In the genomic region with DNA sequence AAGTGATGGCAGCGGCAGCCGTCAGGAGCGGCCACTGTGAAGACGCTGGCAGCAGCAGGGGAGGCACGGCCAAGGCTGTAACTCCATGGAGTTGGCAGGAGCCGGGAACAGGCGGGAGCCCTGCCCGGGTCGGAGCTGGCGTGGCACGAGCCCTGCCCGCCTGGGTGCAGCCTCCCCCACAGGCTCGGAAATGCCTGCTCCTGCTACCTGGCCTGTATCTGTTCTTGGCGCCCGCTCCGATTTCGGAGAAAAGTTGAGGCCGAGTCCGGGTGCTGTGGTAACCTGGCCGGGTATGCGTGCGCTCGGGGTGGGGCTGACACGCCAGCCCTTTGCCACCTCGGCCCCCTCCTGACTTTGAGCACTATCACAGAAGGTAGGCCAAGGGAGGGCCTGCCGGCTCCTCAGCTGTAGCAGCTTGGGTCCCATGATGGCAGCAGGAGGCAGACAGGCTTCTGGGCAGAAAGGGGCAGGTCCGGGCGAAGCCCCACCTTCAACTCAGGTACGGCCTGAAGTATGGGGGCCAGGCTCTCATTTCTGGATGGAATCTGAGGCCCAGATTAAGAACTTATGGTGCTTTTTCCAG, we compare ENCODE assay signal across 16 cellular contexts. TPM values are rescaled to one million over a fixed set of nuclear protein-coding genes. Genes with fewer than 3 reads are reported as not detected.
A peak's percentile ranks its signal among the peaks of the same experiment; 100 is the strongest.
DNase-seq lines count a peak whose midpoint lies in the region; ATAC-seq, FAIRE-seq and TF ChIP-seq lines count a peak whose summit lies in the region.
"Had no signal": no experiment of that assay in that cellular context is flagged by ENCODE, and none has a peak within 500 bp of the region (broad histone marks: within the 10 kb centered on the region; RNA-seq: fewer than 3 reads in every experiment).

No MANE protein-coding gene starts in this region.

- H3K23me2 ChIP-seq in H1 (ENCODE audit: low read depth, low read length) = no peaks in the 10 kb centered on the region

- TF ChIP-seq RAD21 in H1 (IDR thresholded peaks at IDR 0.05 in 1 of 2, conservative IDR thresholded peaks at IDR 0.05 in 1 of 2; ENCODE audit: low read depth in 2 of 2, low read length in 2 of 2) = no peak

- H2BK15ac ChIP-seq in H1 (ENCODE audit: low read length) = no peak overlapping the region

- H3K27me3 ChIP-seq in Karpas-422 (ENCODE audit: low read length) (no peaks in the 10 kb centered on the region), H1 (replicated peaks in 1 of 4; ENCODE audit: control insufficient read depth in 3 of 4, extremely low read depth in 1 of 4, insufficient read depth in 3 of 4, low read length in 3 of 4) (no peaks in the 10 kb centered on the region)
- H3K27me3 ChIP-seq: BE2C had no signal

- H3K27ac ChIP-seq in Karpas-422 (ENCODE audit: low read length) (no peak overlapping the region), H1 (ENCODE audit: low read depth, low read length) (no peak overlapping the region)
- H3K27ac ChIP-seq: C4-2B, HL-60 had no signal

- TF ChIP-seq EP300 in H1 (IDR thresholded peaks at IDR 0.05; ENCODE audit: borderline replicate concordance in 1 of 2, low read depth in 2 of 2, low read length in 2 of 2) = no peak

- H2AFZ ChIP-seq in Karpas-422 (ENCODE audit: low read length) = no peak overlapping the region
- no peak overlapping the region for H2AFZ ChIP-seq in H1 (ENCODE audit: low read length)

- POLR2A ChIA-PET in H1 (lab: Charles Lee; ENCODE audit: partially characterized antibody) = interaction anchor here (0.9 kb wide), 1 partner anchor 9 kb away, joined by 3 read pairs; no protein-coding TSS in a partner anchor

- CTCF ChIA-PET in H1 (lab: Charles Lee; ENCODE audit: partially characterized antibody) = interaction anchor here (1.0 to 1.8 kb wide), 6 partner anchors 10 to 174 kb away, joined by 3 to 7 read pairs (median 4); no protein-coding TSS in a partner anchor

- H3K14ac ChIP-seq in H1 (ENCODE audit: insufficient read length) = no peak overlapping the region

- H3K4me1 Mint-ChIP-seq in nephron = peaks cover 19% of the 10 kb centered on the region
- peaks cover 2% of the 10 kb centered on the region for H3K4me1 Mint-ChIP-seq in T-helper 17 cell
- H3K4me1 Mint-ChIP-seq: CD4-positive, alpha-beta memory T cell had no signal

- TF ChIP-seq CTCF in H1 (IDR thresholded peaks at IDR 0.05; ENCODE audit: control extremely low read depth in 1 of 3, insufficient read depth in 1 of 3, low read depth in 1 of 3, low read length in 3 of 3) (no peak), nephron (IDR thresholded peaks at IDR 0.05; ENCODE audit: unreplicated experiment in 3 of 3) (no peak)

- H2BK120ac ChIP-seq in H1 (replicated peaks; ENCODE audit: low read depth, low read length) = no peak overlapping the region

- H4K91ac ChIP-seq in H1 (replicated peaks; ENCODE audit: insufficient read length, low read length) = peak overlapping the region; percentile 58

- no peaks in the 10 kb centered on the region for H3K9me2 ChIP-seq in Karpas-422 (replicated peaks; ENCODE audit: insufficient read depth, low read length)

- no peaks in the 10 kb centered on the region for H3K36me3 Mint-ChIP-seq in nephron (ENCODE audit: low read depth)
- peaks cover 2% of the 10 kb centered on the region for H3K36me3 Mint-ChIP-seq in T-helper 17 cell (ENCODE audit: low read depth)
- H3K36me3 Mint-ChIP-seq: CD4-positive, alpha-beta memory T cell had no signal

- H3K79me1 ChIP-seq in H1 (ENCODE audit: low read depth, low read length) = no peaks in the 10 kb centered on the region

- ATAC-seq in T-helper 17 cell = no peak
- ATAC-seq: HCT116 had no signal

- H4K5ac ChIP-seq in H1 (ENCODE audit: insufficient read length, low read depth, low read length) = no peak overlapping the region

- no peaks in the 10 kb centered on the region for H3K9me3 ChIP-seq in Karpas-422 (ENCODE audit: low read length)
- H3K9me3 ChIP-seq in H1 (ENCODE audit: insufficient read depth in 2 of 2, low read depth in 1 of 2, low read length in 1 of 2) = no peaks in the 10 kb centered on the region
- H3K9me3 ChIP-seq in T-helper 17 cell (ENCODE audit: control insufficient read depth, low read length, poor library complexity, severe bottlenecking) = no peaks in the 10 kb centered on the region

- 0 out of 2 replicates have a peak overlapping the region, but pooled peaks have one; percentile 12 for H2BK5ac ChIP-seq in H1 (ENCODE audit: low read depth, low read length)

- H3K9ac ChIP-seq in Karpas-422 (ENCODE audit: low read length) (no peak overlapping the region), H1 (replicated peaks in 1 of 4; ENCODE audit: extremely low read depth in 1 of 4, low read depth in 3 of 4, low read length in 3 of 4) (no peak overlapping the region)

- WGBS in H1 (ENCODE audit: extremely low coverage in 1 of 2, insufficient coverage in 1 of 2, insufficient read length in 1 of 2, insufficient replicate concordance in 2 of 2, low coverage in 1 of 2, low lambda C conversion rate in 2 of 2, missing lambda C conversion rate in 1 of 2), 2 experiments = 92% methylated on average over 23 of the region's 29 CpGs; no CpG with 5 or more reads in 1 of the 2 experiments

- H3K27me3 Mint-ChIP-seq in nephron (ENCODE audit: low read depth) (peaks cover 13% of the 10 kb centered on the region), T-helper 17 cell (peaks cover 37% of the 10 kb centered on the region)

- H3K4me3 Mint-ChIP-seq in nephron (no peak overlapping the region), T-helper 17 cell (no peak overlapping the region)
- H3K4me3 Mint-ChIP-seq: CD4-positive, alpha-beta memory T cell had no signal

- FAIRE-seq in H1 (lab: Jason Lieb, UNC) = no peak
- FAIRE-seq: A204.1 had no signal

- no peak overlapping the region for H3K18ac ChIP-seq in H1 (ENCODE audit: extremely low read depth, low read length)

- H3K4ac ChIP-seq in H1 (replicated peaks; ENCODE audit: insufficient read length, low read depth, low read length) = no peak overlapping the region

- H3K9me3 Mint-ChIP-seq in nephron = no peaks in the 10 kb centered on the region
- H3K9me3 Mint-ChIP-seq: CD4-positive, alpha-beta memory T cell had no signal

- H3K4me3 ChIP-seq in Karpas-422 (ENCODE audit: low read length) (no peak overlapping the region), H1 (ENCODE audit: extremely low read depth in 1 of 4, insufficient read depth in 2 of 4, low read depth in 3 of 4, low read length in 4 of 4) (no peak overlapping the region)

- H4K20me1 ChIP-seq in Karpas-422 (ENCODE audit: insufficient read depth, low read depth, low read length) = no peaks in the 10 kb centered on the region
- no peaks in the 10 kb centered on the region for H4K20me1 ChIP-seq in H1 (replicated peaks in 1 of 2; ENCODE audit: control insufficient read depth in 1 of 2, insufficient read depth in 2 of 2, low read length in 2 of 2)

- H3K4me1 ChIP-seq in Karpas-422 (ENCODE audit: low read length) = peaks cover 2% of the 10 kb centered on the region; the same call in 1 of the 2 replicates
- no peaks in the 10 kb centered on the region for H3K4me1 ChIP-seq in H1 (replicated peaks in 1 of 4; ENCODE audit: control insufficient read depth in 3 of 4, insufficient read depth in 4 of 4, low read length in 3 of 4)

- no peak overlapping the region for H3K56ac ChIP-seq in H1 (replicated peaks; ENCODE audit: insufficient read length, low read depth, low read length)

- H3K79me2 ChIP-seq in Karpas-422 (ENCODE audit: low read length) = no peaks in the 10 kb centered on the region
- H3K79me2 ChIP-seq in H1 (ENCODE audit: control insufficient read depth in 1 of 2, insufficient read depth in 2 of 2, low read length in 2 of 2) = no peaks in the 10 kb centered on the region

- no peak overlapping the region; the same call in 1 of the 2 replicates for H2BK20ac ChIP-seq in H1 (ENCODE audit: low read length)

- H3K36me3 ChIP-seq in Karpas-422 (ENCODE audit: insufficient read depth, low read length) = no peaks in the 10 kb centered on the region
- no peaks in the 10 kb centered on the region for H3K36me3 ChIP-seq in H1 (ENCODE audit: control insufficient read depth in 2 of 4, insufficient read depth in 4 of 4, low read length in 3 of 4)
- H3K36me3 ChIP-seq: BE2C had no signal

- no peak for TF ChIP-seq POLR2A in H1 (IDR thresholded peaks at IDR 0.05; ENCODE audit: control extremely low read depth in 1 of 2, low read depth in 2 of 2, low read length in 2 of 2)

- H2AK5ac ChIP-seq in H1 (ENCODE audit: low read depth, low read length) = no peak overlapping the region

- H3K23ac ChIP-seq in H1 (ENCODE audit: insufficient read length) = no peak overlapping the region

- H4K8ac ChIP-seq in H1 (ENCODE audit: extremely low read depth, insufficient read depth, low read length) = no peak overlapping the region

- H3K27ac Mint-ChIP-seq in nephron (peak overlapping the region in 2 of 3 experiments; percentile 54 to 62), T-helper 17 cell (no peak overlapping the region)
- H3K27ac Mint-ChIP-seq: CD4-positive, alpha-beta memory T cell had no signal

- H3K4me2 ChIP-seq in Karpas-422 (ENCODE audit: low read depth, low read length, poor library complexity, severe bottlenecking) (no peak overlapping the region), H1 (ENCODE audit: insufficient read depth in 1 of 2, low read depth in 2 of 2, low read length in 2 of 2) (no peak overlapping the region)

- H2BK12ac ChIP-seq in H1 (ENCODE audit: low read depth, low read length) = no peak overlapping the region; the same call in 1 of the 2 replicates

- DNase-seq in Karpas-422 (peak; percentile 20), H1 (ENCODE audit: low read depth in 1 of 2, low spot score in 2 of 2) (no peak), T-helper 17 cell (no peak), NCI-H510A treated with DMSO at 0.1 percent for 48 hours (lab: John Stamatoyannopoulos, UW) (no peak), NCI-H2081 (lab: John Stamatoyannopoulos, UW) (no peak), NCI-H510A (lab: John Stamatoyannopoulos, UW) (no peak)
- DNase-seq: BE2C; CD4-positive, alpha-beta memory T cell; DMS79; EL; GDM1 had no signal

TF ChIP-seq in H1, 55 proteins besides CTCF, POLR2A, EP300 and RAD21 (continues in another document):
- TF ChIP-seq RFX5 (IDR thresholded peaks at IDR 0.05; ENCODE audit: borderline replicate concordance, low read depth, low read length) = no peak
- TF ChIP-seq, protein P1, sequence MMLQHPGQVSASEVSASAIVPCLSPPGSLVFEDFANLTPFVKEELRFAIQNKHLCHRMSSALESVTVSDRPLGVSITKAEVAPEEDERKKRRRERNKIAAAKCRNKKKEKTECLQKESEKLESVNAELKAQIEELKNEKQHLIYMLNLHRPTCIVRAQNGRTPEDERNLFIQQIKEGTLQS (IDR thresholded peaks at IDR 0.05; ENCODE audit: insufficient read depth, low read depth, low read length) = no peak

RNA-seq across cellular contexts. Expression of gene SHISA3, which starts 51.2 kb away (rescaled TPM):
- total RNA-seq in Karpas-422 (2014; rRNA removed; shearing (Covaris generic); ENCODE audit: low replicate concordance) = not detected in 2 replicates
- total RNA-seq in H1 (2021; fragmentation: NEBNext Ultra II Directional; extraction: Animal tissue kit (Norgen Biotek cat#: 25700)) = 2.0 and 2.2 TPM in 2 replicates
- 9.3 and 12.9 TPM in 2 replicates for polyA plus RNA-seq in H1 (2011; rRNA removed)
- polyA plus RNA-seq in H1 (2011; cell fraction: cytosol; rRNA removed) = 8.7 TPM
- 6.6 TPM for polyA plus RNA-seq in H1 (2011; cell fraction: nucleus; rRNA removed)
- polyA plus RNA-seq in H1 (2012, experiment 1 of 2) = 1.9 to 2.7 TPM (median 2.7 TPM) in 4 replicates
- 4.1 TPM for polyA plus RNA-seq in H1 (2012, experiment 2 of 2)
- 2.4 TPM for polyA plus RNA-seq in H1 (2013, experiment 1 of 2)
- 2.7 TPM for polyA plus RNA-seq in H1 (2013, experiment 2 of 2)
- polyA minus RNA-seq in H1 (2011; rRNA and poly(A)+ RNA removed) = 2.4 and 3.7 TPM in 2 replicates
- 3.9 TPM for polyA minus RNA-seq in H1 (2011; cell fraction: cytosol; rRNA and poly(A)+ RNA removed)
- polyA minus RNA-seq in H1 (2011; cell fraction: nucleus; rRNA and poly(A)+ RNA removed) = 2.2 TPM
- total RNA-seq in T-helper 17 cell = not detected
- total RNA-seq: CD4-positive, alpha-beta memory T cell had no signal
